Comparison of ENCODE assay signal across 38 cellular contexts in the genomic region with DNA sequence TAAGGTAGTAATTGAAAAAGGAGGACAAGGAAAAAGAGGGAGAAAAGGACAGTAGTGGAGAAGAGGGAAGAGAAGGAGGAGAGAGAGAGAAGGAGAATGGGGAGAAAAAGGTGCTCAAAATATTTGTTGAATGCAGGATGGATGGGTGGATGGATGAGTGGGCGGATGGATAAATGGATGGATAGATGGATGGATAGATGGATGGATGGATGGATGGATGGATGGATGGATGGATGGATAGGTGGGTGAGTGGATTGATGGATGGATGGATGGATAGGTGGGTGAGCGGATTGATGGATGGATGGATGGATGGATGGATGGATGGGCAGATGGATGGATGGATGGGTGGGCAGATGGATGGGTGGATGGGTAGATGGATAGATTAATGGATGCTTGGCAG.
"Had no signal": no experiment of that assay in that cellular context is flagged by ENCODE, and none has a peak within 500 bp of the region (broad histone marks: within the 10 kb centered on the region; RNA-seq: fewer than 3 reads in every experiment).

No MANE protein-coding gene starts in this region.

- H3K4me3 Mint-ChIP-seq: activated naive CD4-positive, alpha-beta T cell treated with anti-CD3 and anti-CD28 coated beads for 36 hours; activated naive CD4-positive, alpha-beta T cell treated with anti-CD3 and anti-CD28 coated beads, Interleukin-2, amount 10 ng/mL, durations not matched to agents 7 days and 5 days; activated naive CD4-positive, alpha-beta T cell treated with anti-CD3 and anti-CD28 coated beads, Interleukin-2, amount 50 U/mL, for 24 hours; activated naive CD8-positive, alpha-beta T cell; activated naive CD8-positive, alpha-beta T cell treated with anti-CD3 and anti-CD28 coated beads, Interleukin-2, amount 10 ng/mL, durations not matched to agents 7 days and 5 days; activated naive CD8-positive, alpha-beta T cell treated with anti-CD3 and anti-CD28 coated beads, Interleukin-2, amount 50 U/mL, for 24 hours; activated T-cell treated with anti-CD3 and anti-CD28 coated beads, Interleukin-2, amount 50 U/mL, for 24 hours; activated T-cell treated with anti-CD3 and anti-CD28 coated beads, Interleukin-2, amount 50 U/mL, for 4 hours; activated T-cell treated with anti-CD3 and anti-CD28 coated beads, Interleukin-2, amount 50 U/mL, for 72 hours; activated T-helper 1 cell treated with anti-CD3 and anti-CD28 coated beads, Interleukin-12 subunit alpha, Interleukin-12 subunit beta, Interleukin-2, Interleukin-4 antibody, amounts not matched to agents 30 ng/mL and 10 ng/mL and 1 ng/mL, durations not matched to agents 14 hours and 24 hours and 36 hours; activated T-helper 17 cell treated with anti-CD3 and anti-CD28 coated beads, Interleukin-2, amount 50 U/mL, for 72 hours; brain; central memory CD8-positive, alpha-beta T cell had no signal

- H3K4me3 ChIP-seq: adrenal gland, ascending aorta, body of pancreas, breast epithelium, cardiac muscle cell had no signal

- H3K36me3 ChIP-seq: adrenal gland, ascending aorta, brain microvascular endothelial cell, breast epithelium, cardiac muscle cell had no signal

- H3K4me1 ChIP-seq: adrenal gland, ascending aorta, body of pancreas, breast epithelium had no signal

- H3K27me3 ChIP-seq: ascending aorta, body of pancreas, brain microvascular endothelial cell, cardiac muscle cell had no signal

- DNase-seq: activated effector memory CD4-positive, alpha-beta T cell treated with anti-CD3 and anti-CD28 coated beads, Interleukin-2, amount 50 U/mL, for 16 hours; activated effector memory CD4-positive, alpha-beta T cell treated with Interleukin-2 at 50 U/mL for 16 hours; activated gamma-delta T cell; activated gamma-delta T cell treated with Interleukin-2 at 50 U/mL for 16 hours; activated naive CD4-positive, alpha-beta T cell; activated naive CD4-positive, alpha-beta T cell treated with anti-CD3 and anti-CD28 coated beads for 36 hours; activated naive CD4-positive, alpha-beta T cell treated with anti-CD3 and anti-CD28 coated beads, Interleukin-2, amount 10 ng/mL, durations not matched to agents 7 days and 5 days; activated naive CD4-positive, alpha-beta T cell treated with anti-CD3 and anti-CD28 coated beads, Interleukin-2, amount 50 U/mL, for 16 hours; activated naive CD4-positive, alpha-beta T cell treated with Interleukin-2 at 50 U/mL for 16 hours; activated naive CD8-positive, alpha-beta T cell treated with anti-CD3 and anti-CD28 coated beads, Interleukin-2, amount 10 ng/mL, durations not matched to agents 7 days and 5 days; activated naive CD8-positive, alpha-beta T cell treated with anti-CD3 and anti-CD28 coated beads, Interleukin-2, amount 50 U/mL, for 24 hours; activated T-cell treated with anti-CD3 and anti-CD28 coated beads for 4 hours; activated T-cell treated with anti-CD3 and anti-CD28 coated beads, Interleukin-2, amount 50 U/mL, for 1 hour; activated T-cell treated with anti-CD3 and anti-CD28 coated beads, Interleukin-2, amount 50 U/mL, for 24 hours; activated T-cell treated with anti-CD3 and anti-CD28 coated beads, Interleukin-2, amount 50 U/mL, for 4 hours; activated T-cell treated with anti-CD3 and anti-CD28 coated beads, Interleukin-2, amount 50 U/mL, for 48 hours; activated T-cell treated with anti-CD3 and anti-CD28 coated beads, Interleukin-2, amount 50 U/mL, for 72 hours; adrenal gland; amniotic stem cell; amygdala; anterior cingulate cortex; aorta; body of pancreas; brain microvascular endothelial cell; caudate nucleus; central memory CD4-positive, alpha-beta T cell; cerebellar nuclear complex had no signal

- H3K27ac ChIP-seq: adrenal gland, ascending aorta, body of pancreas, brain microvascular endothelial cell, breast epithelium, cardiac muscle cell had no signal

- ATAC-seq: activated naive CD4-positive, alpha-beta T cell treated with anti-CD3 and anti-CD28 coated beads, Interleukin-2, amount 50 U/mL, for 72 hours; activated naive CD8-positive, alpha-beta T cell treated with anti-CD3 and anti-CD28 coated beads, Interleukin-2, amount 50 U/mL, for 24 hours; activated T-cell treated with anti-CD3 and anti-CD28 coated beads, Interleukin-2, amount 50 U/mL, for 4 hours; activated T-cell treated with anti-CD3 and anti-CD28 coated beads, Interleukin-2, amount 50 U/mL, for 72 hours; activated T-helper 17 cell treated with anti-CD3 and anti-CD28 coated beads, Interleukin-2, amount 50 U/mL, for 72 hours; body of pancreas had no signal

- H3K27ac Mint-ChIP-seq: activated naive CD4-positive, alpha-beta T cell treated with anti-CD3 and anti-CD28 coated beads for 36 hours; activated naive CD4-positive, alpha-beta T cell treated with anti-CD3 and anti-CD28 coated beads, Interleukin-2, amount 10 ng/mL, durations not matched to agents 7 days and 5 days; activated naive CD4-positive, alpha-beta T cell treated with anti-CD3 and anti-CD28 coated beads, Interleukin-2, amount 50 U/mL, for 24 hours; activated naive CD4-positive, alpha-beta T cell treated with anti-CD3 and anti-CD28 coated beads, Interleukin-2, amount 50 U/mL, for 72 hours; activated naive CD8-positive, alpha-beta T cell; activated naive CD8-positive, alpha-beta T cell treated with anti-CD3 and anti-CD28 coated beads, Interleukin-2, amount 10 ng/mL, durations not matched to agents 7 days and 5 days; activated naive CD8-positive, alpha-beta T cell treated with anti-CD3 and anti-CD28 coated beads, Interleukin-2, amount 50 U/mL, for 24 hours; activated T-cell treated with anti-CD3 and anti-CD28 coated beads, Interleukin-2, amount 50 U/mL, for 24 hours; activated T-cell treated with anti-CD3 and anti-CD28 coated beads, Interleukin-2, amount 50 U/mL, for 72 hours; activated T-helper 1 cell treated with anti-CD3 and anti-CD28 coated beads, Interleukin-12 subunit alpha, Interleukin-12 subunit beta, Interleukin-2, Interleukin-4 antibody, amounts not matched to agents 30 ng/mL and 10 ng/mL and 1 ng/mL, durations not matched to agents 14 hours and 24 hours and 36 hours; activated T-helper 17 cell treated with anti-CD3 and anti-CD28 coated beads, Interleukin-2, amount 50 U/mL, for 72 hours; activated T-helper 2 cell treated with anti-CD3 and anti-CD28 coated beads, Interferon-gamma antibody, Interleukin-2, Interleukin-4, amounts not matched to agents 10 μg/mL and 5 μg/mL and 100 μg/mL, durations not matched to agents 14 hours and 24 hours and 36 hours had no signal

- H3K4me1 Mint-ChIP-seq: activated naive CD4-positive, alpha-beta T cell treated with anti-CD3 and anti-CD28 coated beads, Interleukin-2, amount 10 ng/mL, durations not matched to agents 7 days and 5 days; activated naive CD4-positive, alpha-beta T cell treated with anti-CD3 and anti-CD28 coated beads, Interleukin-2, amount 50 U/mL, for 24 hours; activated naive CD8-positive, alpha-beta T cell treated with anti-CD3 and anti-CD28 coated beads, Interleukin-2, amount 10 ng/mL, durations not matched to agents 7 days and 5 days; activated naive CD8-positive, alpha-beta T cell treated with anti-CD3 and anti-CD28 coated beads, Interleukin-2, amount 50 U/mL, for 24 hours; activated T-helper 17 cell treated with anti-CD3 and anti-CD28 coated beads, Interleukin-2, amount 50 U/mL, for 72 hours; central memory CD8-positive, alpha-beta T cell had no signal

- H3K9me3 ChIP-seq: adrenal gland, ascending aorta, body of pancreas, breast epithelium had no signal

- H3K36me3 Mint-ChIP-seq: activated naive CD4-positive, alpha-beta T cell treated with anti-CD3 and anti-CD28 coated beads, Interleukin-2, amount 10 ng/mL, durations not matched to agents 7 days and 5 days; activated naive CD4-positive, alpha-beta T cell treated with anti-CD3 and anti-CD28 coated beads, Interleukin-2, amount 50 U/mL, for 72 hours; activated naive CD8-positive, alpha-beta T cell treated with anti-CD3 and anti-CD28 coated beads, Interleukin-2, amount 10 ng/mL, durations not matched to agents 7 days and 5 days; brain had no signal

- H3K9me3 Mint-ChIP-seq: activated naive CD4-positive, alpha-beta T cell treated with anti-CD3 and anti-CD28 coated beads for 36 hours; activated naive CD4-positive, alpha-beta T cell treated with anti-CD3 and anti-CD28 coated beads, Interleukin-2, amount 10 ng/mL, durations not matched to agents 7 days and 5 days; activated naive CD4-positive, alpha-beta T cell treated with anti-CD3 and anti-CD28 coated beads, Interleukin-2, amount 50 U/mL, for 24 hours; activated naive CD4-positive, alpha-beta T cell treated with anti-CD3 and anti-CD28 coated beads, Interleukin-2, amount 50 U/mL, for 72 hours; activated naive CD8-positive, alpha-beta T cell treated with anti-CD3 and anti-CD28 coated beads, Interleukin-2, amount 10 ng/mL, durations not matched to agents 7 days and 5 days; activated naive CD8-positive, alpha-beta T cell treated with anti-CD3 and anti-CD28 coated beads, Interleukin-2, amount 50 U/mL, for 24 hours; activated T-cell treated with anti-CD3 and anti-CD28 coated beads, Interleukin-2, amount 50 U/mL, for 24 hours; activated T-cell treated with anti-CD3 and anti-CD28 coated beads, Interleukin-2, amount 50 U/mL, for 4 hours; activated T-helper 1 cell treated with anti-CD3 and anti-CD28 coated beads, Interleukin-12 subunit alpha, Interleukin-12 subunit beta, Interleukin-2, Interleukin-4 antibody, amounts not matched to agents 30 ng/mL and 10 ng/mL and 1 ng/mL, durations not matched to agents 14 hours and 24 hours and 36 hours; activated T-helper 17 cell treated with anti-CD3 and anti-CD28 coated beads, Interleukin-2, amount 50 U/mL, for 72 hours; activated T-helper 2 cell treated with anti-CD3 and anti-CD28 coated beads, Interferon-gamma antibody, Interleukin-2, Interleukin-4, amounts not matched to agents 10 μg/mL and 5 μg/mL and 100 μg/mL, durations not matched to agents 14 hours and 24 hours and 36 hours; central memory CD8-positive, alpha-beta T cell had no signal
